Comparison of ENCODE assay signal across 32 cellular contexts in genomic region chr2:74312913-74313312, GRCh38. TPM values are rescaled to one million over a fixed set of nuclear protein-coding genes. Genes with fewer than 3 reads are reported as not detected.
DNase-seq lines count a peak whose midpoint lies in the region; ATAC-seq, FAIRE-seq and TF ChIP-seq lines count a peak whose summit lies in the region.
"Had no signal": no experiment of that assay in that cellular context is flagged by ENCODE, and none has a peak within 500 bp of the region (broad histone marks: within the 10 kb centered on the region; RNA-seq: fewer than 3 reads in every experiment).

No MANE protein-coding gene starts in this region.

- H3K79me2 ChIP-seq in K562 (ENCODE audit: control insufficient read depth, insufficient read depth, low read length) = no peaks in the 10 kb centered on the region

- H3K36me3 ChIP-seq in CD4-positive, CD25-positive, alpha-beta regulatory T cell (ENCODE audit: control insufficient read depth, insufficient read depth, low read length) = no peaks in the 10 kb centered on the region
- no peaks in the 10 kb centered on the region for H3K36me3 ChIP-seq in K562 (ENCODE audit: control insufficient read depth, insufficient read depth, low read length)
- H3K36me3 ChIP-seq: BE2C, BLaER1 had no signal

- FAIRE-seq in K562 (lab: Jason Lieb, UNC) = no peak
- FAIRE-seq: A204.1, A549, D721Med had no signal

- no peaks in the 10 kb centered on the region for H3K9me1 ChIP-seq in K562 (ENCODE audit: control insufficient read depth, insufficient read depth, low read length)

- no peak overlapping the region for H3K4me3 ChIP-seq in CD4-positive, CD25-positive, alpha-beta regulatory T cell (ENCODE audit: low read depth, low read length)
- H3K4me3 ChIP-seq in K562 = no peak overlapping the region
- H3K4me3 ChIP-seq: A549; BLaER1; BLaER1 treated with 17β-estradiol and CSF1 and Interleukin-3, amounts not matched to agents 10 nM and 100 nM had no signal

- CTCF ChIA-PET in K562 (lab: Yijun Ruan, JAX; ENCODE audit: low intra/inter-chr PET ratio) = no interaction called here

- H3K27me3 Mint-ChIP-seq in CD4-positive, CD25-positive, alpha-beta regulatory T cell = no peaks in the 10 kb centered on the region
- H3K27me3 Mint-ChIP-seq: B cell; CD4-positive, alpha-beta memory T cell; CD4-positive, alpha-beta T cell; CD8-positive, alpha-beta memory T cell had no signal

- H3K4me2 ChIP-seq in K562 (ENCODE audit: insufficient read depth, low read length) = no peak overlapping the region
- H3K4me2 ChIP-seq: A549; BLaER1; BLaER1 treated with 17β-estradiol and CSF1 and Interleukin-3, amounts not matched to agents 10 nM and 100 nM had no signal

- H4K20me1 ChIP-seq in K562 (replicated peaks; ENCODE audit: control insufficient read depth, insufficient read depth, low read length) = no peaks in the 10 kb centered on the region
- H4K20me1 ChIP-seq: BLaER1; BLaER1 treated with 17β-estradiol and CSF1 and Interleukin-3, amounts not matched to agents 10 nM and 100 nM had no signal

- H3K9me3 ChIP-seq in CD4-positive, CD25-positive, alpha-beta regulatory T cell (ENCODE audit: control insufficient read depth in 2 of 2, low read length in 2 of 2) = no peaks in the 10 kb centered on the region
- no peaks in the 10 kb centered on the region for H3K9me3 ChIP-seq in K562 (replicated peaks; ENCODE audit: control insufficient read depth, insufficient read depth, low read depth, low read length)
- H3K9me3 ChIP-seq: A549; BE2C; BLaER1; BLaER1 treated with 17β-estradiol and CSF1 and Interleukin-3, amounts not matched to agents 10 nM and 100 nM; Caco-2 had no signal

- no peak for TF ChIP-seq RAD21 in K562 (CRISPR knock-in tag; conservative IDR thresholded peaks at IDR 0.05 in 1 of 2, IDR thresholded peaks at IDR 0.05 in 1 of 2)

- no peak overlapping the region for H3K27ac ChIP-seq in CD4-positive, CD25-positive, alpha-beta regulatory T cell (ENCODE audit: insufficient read depth, low read length, poor library complexity, severe bottlenecking)
- H3K27ac ChIP-seq in K562 (ENCODE audit: extremely low read depth, low read depth, low read length) = peak overlapping the region; percentile 61; the same call in 1 of the 3 replicates
- H3K27ac ChIP-seq: 22Rv1; A549; BLaER1; BLaER1 treated with 17β-estradiol and CSF1 and Interleukin-3, amounts not matched to agents 10 nM and 100 nM; C4-2B had no signal

- POLR2A ChIA-PET in K562 (lab: Yijun Ruan, JAX) = interaction anchor here (0.5 to 2.6 kb wide), 6 partner anchors 11 to 1492 kb away, joined by 3 to 10 read pairs (median 4); no protein-coding TSS in a partner anchor

- H3K27me3 ChIP-seq in CD4-positive, CD25-positive, alpha-beta regulatory T cell (ENCODE audit: control insufficient read depth, insufficient read depth, low read length) = no peaks in the 10 kb centered on the region
- no peaks in the 10 kb centered on the region for H3K27me3 ChIP-seq in K562 (ENCODE audit: control insufficient read depth in 2 of 2, insufficient read depth in 2 of 2, low read length in 2 of 2)
- H3K27me3 ChIP-seq: BE2C; BLaER1; BLaER1 treated with 17β-estradiol and CSF1 and Interleukin-3, amounts not matched to agents 10 nM and 100 nM had no signal

- no peak for TF ChIP-seq CTCF in K562 (IDR thresholded peaks at IDR 0.05 in 2 of 3, conservative IDR thresholded peaks at IDR 0.05 in 1 of 3; ENCODE audit: insufficient read depth in 2 of 3, low read depth in 1 of 3, low read length in 3 of 3)

- peak overlapping the region; percentile 93 for H2AFZ ChIP-seq in K562 (ENCODE audit: low read depth, low read length)

- no peak for DNase-seq in CD4-positive, CD25-positive, alpha-beta regulatory T cell
- DNase-seq in K562 (ENCODE audit: extremely low read depth in 1 of 4, low spot score in 3 of 4) (no peak), Kasumi-1 (lab: John Stamatoyannopoulos, UW) (no peak), hypothalamus (lab: John Stamatoyannopoulos, UW) (no peak)
- DNase-seq: 8988T; ACHN; AML-193; BE2C; C1 segment of cervical spinal cord; Caco-2; Calu3; CD4-positive, alpha-beta memory T cell; CD4-positive, alpha-beta T cell; CD8-positive, alpha-beta memory T cell; CD8-positive, alpha-beta T cell; COR-L47; DMS 273 treated with DMSO at 0.1 percent for 48 hours; DMS153; DMS53; DMS79; DMS79 treated with DMSO at 0.1 percent for 48 hours; DND-41; EL had no signal

- no peaks in the 10 kb centered on the region for H3K4me1 ChIP-seq in CD4-positive, CD25-positive, alpha-beta regulatory T cell (ENCODE audit: control insufficient read depth, insufficient read depth, low read length, poor library complexity, severe bottlenecking)
- peaks cover 0 to 23% of the 10 kb centered on the region in 2 experiments; a peak in 3 of 5 replicates for H3K4me1 ChIP-seq in K562 (replicated peaks in 1 of 2; ENCODE audit: control insufficient read depth in 2 of 2, insufficient read depth in 2 of 2, low read length in 2 of 2)
- H3K4me1 ChIP-seq: A549; BE2C; BLaER1; BLaER1 treated with 17β-estradiol and CSF1 and Interleukin-3, amounts not matched to agents 10 nM and 100 nM; Caco-2 had no signal

- peaks cover 47% of the 10 kb centered on the region for H3K36me3 Mint-ChIP-seq in CD4-positive, CD25-positive, alpha-beta regulatory T cell
- H3K36me3 Mint-ChIP-seq: CD14-positive monocyte had no signal

- no peak overlapping the region for H3K4me3 Mint-ChIP-seq in CD4-positive, CD25-positive, alpha-beta regulatory T cell
- H3K4me3 Mint-ChIP-seq: B cell; CD14-positive monocyte; CD4-positive, alpha-beta memory T cell; CD4-positive, alpha-beta T cell; CD8-positive, alpha-beta memory T cell; CD8-positive, alpha-beta T cell had no signal

- BruUV-seq in K562 (replicated peaks; lab: Mats Ljungman, UMichigan) = no TSS peak

- peak overlapping the region in 2 of 3 donors; percentile 42 to 66 for H3K27ac Mint-ChIP-seq in CD4-positive, CD25-positive, alpha-beta regulatory T cell
- H3K27ac Mint-ChIP-seq: B cell; CD14-positive monocyte; CD4-positive, alpha-beta T cell; CD8-positive, alpha-beta memory T cell; CD8-positive, alpha-beta T cell had no signal

- no peak for TF ChIP-seq POLR2A in K562 (conservative IDR thresholded peaks at IDR 0.05)

- H3K9ac ChIP-seq in K562 (ENCODE audit: insufficient read depth in 1 of 2, low read depth in 2 of 2, low read length in 2 of 2) = no peak overlapping the region
- H3K9ac ChIP-seq: BLaER1; BLaER1 treated with 17β-estradiol and CSF1 and Interleukin-3, amounts not matched to agents 10 nM and 100 nM had no signal

- TF ChIP-seq EP300 in K562 (IDR thresholded peaks at IDR 0.05; ENCODE audit: low read length) = no peak

- peaks cover 0 to 1% (median 0%) of the 10 kb centered on the region in 7 donors for H3K9me3 Mint-ChIP-seq in CD4-positive, CD25-positive, alpha-beta regulatory T cell
- H3K9me3 Mint-ChIP-seq: CD4-positive, alpha-beta memory T cell; CD4-positive, alpha-beta T cell; CD8-positive, alpha-beta memory T cell; CD8-positive, alpha-beta T cell had no signal

- no peak for ATAC-seq in CD4-positive, CD25-positive, alpha-beta regulatory T cell (ENCODE audit: low read depth in 2 of 2)
- ATAC-seq in K562 = no peak
- ATAC-seq: A549; CD8-positive, alpha-beta T cell had no signal

- H3K4me1 Mint-ChIP-seq in CD4-positive, CD25-positive, alpha-beta regulatory T cell = no peaks in the 10 kb centered on the region
- H3K4me1 Mint-ChIP-seq: B cell; CD4-positive, alpha-beta memory T cell; CD8-positive, alpha-beta memory T cell had no signal

- in situ Hi-C loops in K562 (cut with MboI) = no loop called here

- intact Hi-C loops in K562 (cut with micrococcal nuclease) = no loop called here

TF ChIP-seq in K562, 482 proteins besides CTCF, POLR2A, EP300 and RAD21 (continues in another document):
- TF ChIP-seq, protein P1, sequence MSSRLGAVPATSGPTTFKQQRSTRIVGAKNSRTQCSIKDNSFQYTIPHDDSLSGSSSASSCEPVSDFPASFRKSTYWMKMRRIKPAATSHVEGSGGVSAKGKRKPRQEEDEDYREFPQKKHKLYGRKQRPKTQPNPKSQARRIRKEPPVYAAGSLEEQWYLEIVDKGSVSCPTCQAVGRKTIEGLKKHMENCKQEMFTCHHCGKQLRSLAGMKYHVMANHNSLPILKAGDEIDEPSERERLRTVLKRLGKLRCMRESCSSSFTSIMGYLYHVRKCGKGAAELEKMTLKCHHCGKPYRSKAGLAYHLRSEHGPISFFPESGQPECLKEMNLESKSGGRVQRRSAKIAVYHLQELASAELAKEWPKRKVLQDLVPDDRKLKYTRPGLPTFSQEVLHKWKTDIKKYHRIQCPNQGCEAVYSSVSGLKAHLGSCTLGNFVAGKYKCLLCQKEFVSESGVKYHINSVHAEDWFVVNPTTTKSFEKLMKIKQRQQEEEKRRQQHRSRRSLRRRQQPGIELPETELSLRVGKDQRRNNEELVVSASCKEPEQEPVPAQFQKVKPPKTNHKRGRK (tag; IDR thresholded peaks at IDR 0.05) = peak; percentile 58
- no peak for TF ChIP-seq CBX8 (IDR thresholded peaks at IDR 0.05; ENCODE audit: borderline replicate concordance, extremely low read depth, low read depth, low read length, poor library complexity, severe bottlenecking)

RNA-seq across cellular contexts. Expression of gene SLC4A5, which starts 30.3 kb away (rescaled TPM):
- 12.7 TPM for total RNA-seq in CD4-positive, CD25-positive, alpha-beta regulatory T cell
- polyA plus RNA-seq in CD4-positive, CD25-positive, alpha-beta regulatory T cell = under 1 TPM; 0.30 to 0.93 (median 0.62) TPM
- total RNA-seq in K562 (2011; cell fraction: chromatin; rRNA removed; ENCODE audit: low replicate concordance) = 0.12 TPM in 1 of 2 replicates, not detected in the other
- total RNA-seq in K562 (2011; cell fraction: nucleolus; rRNA removed) = not detected in 2 replicates
- total RNA-seq in K562 (2011; cell fraction: nucleoplasm; rRNA removed) = not detected in 2 replicates
- total RNA-seq in K562 (2014; rRNA removed) (0.05 TPM in 1 of 2 replicates, not detected in the other), K562 (2014; rRNA removed; fragmentation: Illumina TruSeq; extraction: Trizol) (0.03 TPM in 1 of 2 replicates, not detected in the other), K562 (2015; rRNA removed; fragmentation: Illumina TruSeq; extraction: Trizol) (0.34 and 0.69 TPM in 2 replicates), K562 (2021) (0.42 TPM in 1 of 2 replicates, not detected in the other)
- polyA plus RNA-seq in K562 (2011; rRNA removed) (0.03 and 0.05 TPM in 2 replicates), K562 (2014; fragmentation: Illumina TruSeq; extraction: Trizol) (0.03 and 0.16 TPM in 2 replicates), K562 (2014; fragmentation: Nextera tagmentation; extraction: Ambion mirVana) (under 1 TPM; 0.10 to 0.13 TPM), K562 (2014; rRNA removed) (0.13 and 0.77 TPM in 2 replicates)
- 0.12 TPM in 1 of 2 replicates, not detected in the other for polyA plus RNA-seq in K562 (2011; cell fraction: cytosol; rRNA removed)
- 0.10 and 0.57 TPM in 2 replicates for polyA plus RNA-seq in K562 (2011; cell fraction: nucleus; rRNA removed)
- polyA plus RNA-seq in K562 (2012) = 0.21 and 0.96 TPM in 2 replicates
- not detected in 2 replicates for polyA minus RNA-seq in K562 (2011; rRNA and poly(A)+ RNA removed)
- not detected in 2 replicates for polyA minus RNA-seq in K562 (2011; cell fraction: cytosol; rRNA and poly(A)+ RNA removed)
- not detected in 2 replicates for polyA minus RNA-seq in K562 (2011; cell fraction: nucleus; rRNA and poly(A)+ RNA removed)
